ENCODE assay signal across 8 cellular contexts in genomic region chr19:18304194-18304495, GRCh38. TPM values are rescaled to one million over a fixed set of nuclear protein-coding genes. Genes with fewer than 3 reads are reported as not detected.
DNase-seq lines count a peak whose midpoint lies in the region; ATAC-seq and TF ChIP-seq lines count a peak whose summit lies in the region.

No MANE protein-coding gene starts in this region.

- H3K4me3 ChIP-seq in heart right ventricle (peak overlapping the region in 8 of 10 donors; percentile 19 to 59 (median 50)), spleen (peak overlapping the region; percentile 9 to 68 (median 33))

- ATAC-seq in heart right ventricle: peak in 6 of 8 donors; percentile 10 to 43 (median 38)

- no peak for TF ChIP-seq POLR2A in spleen (IDR thresholded peaks at IDR 0.05)

- 6 to 13% methylated on average over 2 of the region's 2 CpGs for WGBS in heart right ventricle, 2 donors
- 2 to 12% (median 6%) methylated on average over 2 of the region's 2 CpGs for WGBS in spleen, 5 donors

- DNase-seq in NCI-H510A (lab: John Stamatoyannopoulos, UW) (peak; percentile 78), NCI-H510A treated with DMSO at 0.1 percent for 48 hours (lab: John Stamatoyannopoulos, UW) (no peak), heart right ventricle (peak in 1 of 2 donors; percentile 55), spleen (peak; percentile 83), SKM-1 (lab: John Stamatoyannopoulos, UW; ENCODE audit: unreplicated experiment) (no peak), midbrain (lab: John Stamatoyannopoulos, UW) (no peak), NCI-H1105 (lab: John Stamatoyannopoulos, UW) (no peak)
- DNase-seq in activated CD4-positive, CD25-positive, alpha-beta regulatory T cell treated with anti-CD3 and anti-CD28 coated beads, Interleukin-2, amount 50 U/mL, for 72 hours: peak; percentile 49

- H3K27ac ChIP-seq in heart right ventricle (peak overlapping the region; percentile 90 to 100 (median 98)), spleen (peak overlapping the region; percentile 93 to 99 (median 98))

- H3K27me3 ChIP-seq in heart right ventricle (no peaks in the 10 kb centered on the region), spleen (replicated peaks in 1 of 7) (no peaks in the 10 kb centered on the region)

- peaks cover 0 to 27% (median 3%) of the 10 kb centered on the region in 9 donors for H3K36me3 ChIP-seq in heart right ventricle
- H3K36me3 ChIP-seq in spleen: peaks cover 0 to 30% (median 8%) of the 10 kb centered on the region in 6 donors

- peaks cover 24 to 74% (median 60%) of the 10 kb centered on the region in 9 donors for H3K4me1 ChIP-seq in heart right ventricle
- H3K4me1 ChIP-seq in spleen: peaks cover 61 to 91% (median 70%) of the 10 kb centered on the region in 6 donors

- no peaks in the 10 kb centered on the region for H3K9me3 ChIP-seq in heart right ventricle
- no peaks in the 10 kb centered on the region for H3K9me3 ChIP-seq in spleen

- intact Hi-C loops in heart right ventricle (cut with DNase I) (loop anchor here in 4 of 10 donors (1.0 to 2.0 kb wide), 4 partner anchors 19 to 23 kb away; partner anchors contain the start of genes LSM4 (in 3 of the 4) and JUND (in 2 of the 4)), spleen (cut with DNase I; ENCODE audit: low total_unique reads) (no loop called here)

- TF ChIP-seq CTCF in heart right ventricle (IDR thresholded peaks at IDR 0.05) (no peak), spleen (IDR thresholded peaks at IDR 0.05 in 8 of 11, conservative IDR thresholded peaks at IDR 0.05 in 3 of 11) (no peak)

RNA-seq across cellular contexts. Expression of gene LSM4, which starts 18.7 kb away (rescaled TPM):
- total RNA-seq in heart right ventricle (100 to 1,000 TPM in 1 of 10 donors, 10 to 100 TPM in 9; 73.2 to 114 (median 93.3) TPM), spleen (10 to 100 TPM; 55.8 to 86.5 (median 65.1) TPM)
- polyA plus RNA-seq in heart right ventricle (100 to 1,000 TPM; 135 to 163 TPM), spleen (100 to 1,000 TPM in 2 of 3 donors, 10 to 100 TPM in 1; 91.6 to 192 (median 151) TPM)

RNA-seq across cellular contexts. Expression of gene JUND, which starts 22.7 kb away (rescaled TPM):
- total RNA-seq in heart right ventricle (100 to 1,000 TPM in 9 of 10 donors, 10 to 100 TPM in 1; 93.7 to 195 (median 133) TPM), spleen (100 to 1,000 TPM; 119 to 232 (median 159) TPM)
- polyA plus RNA-seq in heart right ventricle (100 to 1,000 TPM; 103 to 278 TPM), spleen (10 to 100 TPM; 47.5 to 86.5 (median 75.6) TPM)

RNA-seq across cellular contexts. Expression of gene IQCN, which starts 29.9 kb away (rescaled TPM):
- total RNA-seq in heart right ventricle (1 to 10 TPM in 5 of 10 donors, under 1 TPM in 5; 0.49 to 1.5 (median 0.96) TPM), spleen (10 to 100 TPM in 3 of 7 donors, 1 to 10 TPM in 4; 4.7 to 17.1 (median 8.6) TPM)
- polyA plus RNA-seq in heart right ventricle (1 to 10 TPM in 1 of 2 donors, under 1 TPM in 1; 0.17 to 7.8 TPM), spleen (10 to 100 TPM in 1 of 3 donors, 1 to 10 TPM in 2; 1.4 to 15.6 (median 7.8) TPM)

RNA-seq across cellular contexts. Expression of gene PGPEP1, which starts 36.3 kb away (rescaled TPM):
- 10 to 100 TPM; 36.0 to 61.3 (median 46.8) TPM for total RNA-seq in heart right ventricle
- 10 to 100 TPM; 10.0 to 27.2 TPM for polyA plus RNA-seq in heart right ventricle
- total RNA-seq in spleen: 10 to 100 TPM; 20.2 to 65.6 (median 45.1) TPM
- polyA plus RNA-seq in spleen: 10 to 100 TPM in 1 of 3 donors, 1 to 10 TPM in 2; 9.3 to 17.3 (median 9.6) TPM

Comparison
In these comparisons a context has a peak if more than half of its experiments do, and no peak if none do; other contexts are left out.
1. DNase-seq: peak in NCI-H510A (single experiment), activated CD4-positive, CD25-positive, alpha-beta regulatory T cell treated with anti-CD3 and anti-CD28 coated beads, Interleukin-2, amount 50 U/mL, for 72 hours (single experiment) and spleen (single experiment); none in NCI-H510A treated with DMSO at 0.1 percent for 48 hours (single experiment), SKM-1 (single experiment), midbrain (single experiment) and NCI-H1105 (single experiment).